ENCODE assay signal across 8 cellular contexts in genomic region chr10:101569838-101570763, GRCh38. TPM values are rescaled to one million over a fixed set of nuclear protein-coding genes. Genes with fewer than 3 reads are reported as not detected.
DNase-seq lines count a peak whose midpoint lies in the region; ATAC-seq and TF ChIP-seq lines count a peak whose summit lies in the region.

No MANE protein-coding gene starts in this region.

- intact Hi-C loops in gastrocnemius medialis (cut with DNase I; ENCODE audit: low total_unique reads) = loop anchor here (1.0 to 10.0 kb wide), 5 partner anchors 33 to 407 kb away; no protein-coding TSS in a partner anchor

- DNase-seq in DMS79 (lab: John Stamatoyannopoulos, UW) = peak; percentile 13
- DNase-seq in M059J (ENCODE audit: low read depth) = peak; percentile 32
- peak; percentile 77 for DNase-seq in T-helper 9 cell
- DNase-seq in astrocyte of the spinal cord (ENCODE audit: low read depth, low spot score) = peak; percentile 67
- DNase-seq in iPS DF 6.9 (ENCODE audit: low read depth, low spot score) = no peak
- DNase-seq in gastrocnemius medialis = peak; percentile 45 to 50

- peak; percentile 40 for ATAC-seq in GM21786 (IDR thresholded peaks at IDR 0.05; ENCODE audit: unreplicated experiment)
- ATAC-seq in gastrocnemius medialis = peak; percentile 84 to 87
- no peak for ATAC-seq in GM19452 (IDR thresholded peaks at IDR 0.05; ENCODE audit: unreplicated experiment)

- H3K4me1 ChIP-seq in iPS DF 6.9 (ENCODE audit: control insufficient read depth, insufficient read depth, low read length) = peaks cover 10% of the 10 kb centered on the region; the same call in 1 of the 2 replicates
- H3K4me1 ChIP-seq in gastrocnemius medialis = peaks cover 11 to 18% of the 10 kb centered on the region in 2 donors

- TF ChIP-seq CTCF in astrocyte of the spinal cord (IDR thresholded peaks at IDR 0.05; ENCODE audit: low read depth, low read length) = peak; percentile 73
- TF ChIP-seq CTCF in gastrocnemius medialis (IDR thresholded peaks at IDR 0.05 in 4 of 5, conservative IDR thresholded peaks at IDR 0.05 in 1 of 5) = peak; percentile 25 to 98 (median 91)

- H3K4me3 ChIP-seq in astrocyte of the spinal cord (ENCODE audit: low read depth, low read length) (peak overlapping the region; percentile 60), iPS DF 6.9 (ENCODE audit: low read length) (peak overlapping the region; percentile 37; the same call in 1 of the 2 replicates), gastrocnemius medialis (peak overlapping the region; percentile 57 to 66 (median 62))

- in situ Hi-C loops in astrocyte of the spinal cord (cut with HindIII; ENCODE audit: low sequenced_read_pairs) (no loop called here), gastrocnemius medialis (cut with MboI; ENCODE audit: low sequenced_read_pairs in 4 of 4) (loop anchor here (5.0 to 25.0 kb wide), 5 partner anchors 258 to 358 kb away; no protein-coding TSS in a partner anchor)

- H3K27ac ChIP-seq in iPS DF 6.9 (ENCODE audit: low read length) (no peak overlapping the region), gastrocnemius medialis (no peak overlapping the region)

- H3K9me3 ChIP-seq in iPS DF 6.9 (ENCODE audit: control insufficient read depth, insufficient read depth, low read length) = no peaks in the 10 kb centered on the region
- peaks cover 0 to 8% (median 6%) of the 10 kb centered on the region in 3 donors for H3K9me3 ChIP-seq in gastrocnemius medialis

- peaks cover 4% of the 10 kb centered on the region; the same call in 1 of the 2 replicates for H3K27me3 ChIP-seq in iPS DF 6.9 (ENCODE audit: control insufficient read depth, insufficient read depth, low read length)
- H3K27me3 ChIP-seq in gastrocnemius medialis = peaks cover 32 to 46% (median 37%) of the 10 kb centered on the region in 3 donors

- no peaks in the 10 kb centered on the region for H3K36me3 ChIP-seq in iPS DF 6.9 (ENCODE audit: control insufficient read depth, insufficient read depth, low read length)
- H3K36me3 ChIP-seq in gastrocnemius medialis = no peaks in the 10 kb centered on the region

- WGBS in iPS DF 6.9 (ENCODE audit: insufficient coverage, insufficient read length) = no CpG with 5 or more reads among the region's 61 CpGs

- no peak for TF ChIP-seq POLR2A in gastrocnemius medialis (IDR thresholded peaks at IDR 0.05)

RNA-seq across cellular contexts. Expression of gene POLL, which starts 18.0 kb away (rescaled TPM):
- 3.3 and 6.6 TPM in 2 replicates for total RNA-seq in M059J (2014; rRNA removed; shearing (Covaris generic))
- 10 to 100 TPM; 15.4 to 33.1 (median 29.4) TPM for total RNA-seq in gastrocnemius medialis

RNA-seq across cellular contexts. Expression of gene DPCD, which starts 18.0 kb away (rescaled TPM):
- 46.7 and 48.4 TPM in 2 replicates for total RNA-seq in M059J (2014; rRNA removed; shearing (Covaris generic))
- total RNA-seq in gastrocnemius medialis = 10 to 100 TPM; 17.8 to 38.4 (median 22.9) TPM
